16 cellular contexts compared by ENCODE assay signal in genomic region chr12:86376052-86376451, GRCh38.
DNase-seq lines count a peak whose midpoint lies in the region; ATAC-seq, FAIRE-seq and TF ChIP-seq lines count a peak whose summit lies in the region.
"Had no signal": no experiment of that assay in that cellular context is flagged by ENCODE, and none has a peak within 500 bp of the region (broad histone marks: within the 10 kb centered on the region; RNA-seq: fewer than 3 reads in every experiment).

No MANE protein-coding gene starts in this region.

- H4K20me1 ChIP-seq in HepG2 (ENCODE audit: insufficient read depth, low read length), result no peaks in the 10 kb centered on the region

- no peak overlapping the region for H3K9ac ChIP-seq in HepG2 (ENCODE audit: insufficient read depth, low read depth, low read length)

- TF ChIP-seq CTCF in HepG2 (CRISPR knock-in tag; IDR thresholded peaks at IDR 0.05) (no peak), right lobe of liver (IDR thresholded peaks at IDR 0.05) (no peak), heart left ventricle (IDR thresholded peaks at IDR 0.05) (peak in 4 of 12 donors; percentile 10 to 37 (median 30))

- TF ChIP-seq RAD21 in HepG2 (CRISPR knock-in tag; IDR thresholded peaks at IDR 0.05), result no peak

- TF ChIP-seq POLR2A in HepG2 (IDR thresholded peaks at IDR 0.05; ENCODE audit: insufficient read depth in 1 of 2, low read depth in 2 of 2, low read length in 2 of 2) (no peak), right lobe of liver (IDR thresholded peaks at IDR 0.05) (no peak), heart left ventricle (IDR thresholded peaks at IDR 0.05) (no peak)

- H2AFZ ChIP-seq in HepG2 (ENCODE audit: low read length), result no peak overlapping the region

- H3K36me3 ChIP-seq in HepG2 (replicated peaks in 1 of 2; ENCODE audit: control insufficient read depth in 1 of 2, insufficient read depth in 2 of 2, low read length in 2 of 2), result no peaks in the 10 kb centered on the region
- no peaks in the 10 kb centered on the region for H3K36me3 ChIP-seq in right lobe of liver
- no peaks in the 10 kb centered on the region for H3K36me3 ChIP-seq in heart left ventricle

- in situ Hi-C loops in HepG2 (cut with HindIII; ENCODE audit: extremely low pct_ligation_motif_present, low pct_unique_long_range_greater_than_20kb), result no loop called here

- no peaks in the 10 kb centered on the region for H3K79me2 ChIP-seq in HepG2 (ENCODE audit: insufficient read depth, low read length)

- TF ChIP-seq EP300 in HepG2 (IDR thresholded peaks at IDR 0.05; ENCODE audit: low read depth in 2 of 2, low read length in 2 of 2) (no peak), HepG2 (CRISPR knock-in tag; IDR thresholded peaks at IDR 0.05; ENCODE audit: borderline replicate concordance) (no peak)

- no peak for FAIRE-seq in HepG2 (lab: Jason Lieb, UNC)

- WGBS in HepG2 (ENCODE audit: low lambda C conversion rate), result 0% methylated on average over 2 of the region's 2 CpGs
- 28% methylated on average over 2 of the region's 2 CpGs for WGBS in right lobe of liver (ENCODE audit: insufficient coverage, low coverage, low lambda C conversion rate, missing lambda C conversion rate)
- WGBS in heart left ventricle, 4 donors, result 25 to 45% (median 34%) methylated on average over 2 of the region's 2 CpGs

- H3K4me1 ChIP-seq in HepG2 (ENCODE audit: insufficient read depth, low read length) (no peaks in the 10 kb centered on the region), right lobe of liver (no peaks in the 10 kb centered on the region), heart left ventricle (no peaks in the 10 kb centered on the region)

- H3K27ac ChIP-seq in HepG2 (ENCODE audit: extremely low read length, insufficient read depth, low read length), result no peak overlapping the region
- H3K27ac ChIP-seq in right lobe of liver, result no peak overlapping the region
- no peak overlapping the region for H3K27ac ChIP-seq in heart left ventricle

- no peaks in the 10 kb centered on the region; a peak in 1 of 5 replicates for H3K27me3 ChIP-seq in HepG2 (ENCODE audit: control insufficient read depth in 1 of 2, insufficient read depth in 2 of 2, low read length in 2 of 2)
- no peaks in the 10 kb centered on the region for H3K27me3 ChIP-seq in right lobe of liver
- no peaks in the 10 kb centered on the region for H3K27me3 ChIP-seq in heart left ventricle

- DNase-seq in HepG2 (ENCODE audit: low spot score) (peak; percentile 2), right lobe of liver (no peak), NCI-H69 (lab: John Stamatoyannopoulos, UW) (peak; percentile 93), heart left ventricle (peak in 4 of 5 donors; percentile 15 to 57 (median 30)), 8988T (no peak), kidney glomerular epithelial cell (lab: John Stamatoyannopoulos, UW) (no peak), inferior parietal cortex (ENCODE audit: extremely low spot score) (no peak)
- DNase-seq: activated CD8-positive, alpha-beta memory T cell treated with anti-CD3 and anti-CD28 coated beads, Interleukin-2, amount 50 U/mL, for 48 hours; activated naive CD4-positive, alpha-beta T cell treated with anti-CD3 and anti-CD28 coated beads, Interleukin-2, amount 10 ng/mL, durations not matched to agents 7 days and 5 days; AML-193; DMS79; effector CD4-positive, alpha-beta T cell; nucleus accumbens; stimulated activated naive CD8-positive, alpha-beta T cell treated with anti-CD3 and anti-CD28 coated beads, Interleukin-15, amount 100 ng/mL, for 72 hours; T-cell had no signal

- no peak overlapping the region for H3K4me2 ChIP-seq in HepG2 (ENCODE audit: low read depth, low read length)

- H3K4me3 ChIP-seq in HepG2 (replicated peaks in 1 of 3; ENCODE audit: insufficient read depth in 1 of 3, low read depth in 2 of 3, low read length in 3 of 3) (no peak overlapping the region), right lobe of liver (no peak overlapping the region), heart left ventricle (no peak overlapping the region)

- BruUV-seq in HepG2 (replicated peaks; lab: Mats Ljungman, UMichigan), result no TSS peak

- ATAC-seq in HepG2 (peak; percentile 80), right lobe of liver (no peak), heart left ventricle (peak in 3 of 4 donors; percentile 60 to 78 (median 70)), HG03135 (IDR thresholded peaks at IDR 0.05; ENCODE audit: unreplicated experiment) (no peak)
- ATAC-seq: stimulated activated naive CD8-positive, alpha-beta T cell treated with anti-CD3 and anti-CD28 coated beads, Interleukin-15, amount 100 ng/mL, for 72 hours; T-cell had no signal

- H3K9me3 ChIP-seq in HepG2 (ENCODE audit: low read length) (no peaks in the 10 kb centered on the region), right lobe of liver (no peaks in the 10 kb centered on the region), heart left ventricle (no peaks in the 10 kb centered on the region)

- CTCF ChIA-PET in HepG2 (lab: Yijun Ruan, JAX; ENCODE audit: low intra/inter-chr PET ratio, low total read pairs), result no interaction called here

- intact Hi-C loops in HepG2 (cut with micrococcal nuclease; ENCODE audit: unreplicated experiment) (no loop called here), right lobe of liver (cut with DNase I) (no loop called here), heart left ventricle (cut with DNase I) (no loop called here)

- POLR2A ChIA-PET in HepG2 (lab: Yijun Ruan, JAX), result no interaction called here

TF ChIP-seq in HepG2, 621 proteins besides CTCF, POLR2A, EP300 and RAD21 (continues in another document):
- TF ChIP-seq ZNF234 (CRISPR knock-in tag; conservative IDR thresholded peaks at IDR 0.05) (no peak), CREBL2 (CRISPR knock-in tag; IDR thresholded peaks at IDR 0.05; ENCODE audit: borderline replicate concordance) (no peak), TOPORS (CRISPR knock-in tag; IDR thresholded peaks at IDR 0.05) (no peak), PRDM4 (CRISPR knock-in tag; IDR thresholded peaks at IDR 0.05; ENCODE audit: borderline replicate concordance) (no peak), POLR2AphosphoS2 (IDR thresholded peaks at IDR 0.05; ENCODE audit: low read depth, low read length) (no peak), RARA (CRISPR knock-in tag; IDR thresholded peaks at IDR 0.05) (no peak), GPBP1L1 (CRISPR knock-in tag; IDR thresholded peaks at IDR 0.05) (no peak), ZBTB3 (CRISPR knock-in tag; IDR thresholded peaks at IDR 0.05; ENCODE audit: borderline replicate concordance, low read depth) (no peak), ATAD3A (CRISPR knock-in tag; IDR thresholded peaks at IDR 0.05) (no peak), CBX1 (IDR thresholded peaks at IDR 0.05; ENCODE audit: low read depth) (no peak), KDM1A (CRISPR knock-in tag; IDR thresholded peaks at IDR 0.05) (no peak), ISX (CRISPR knock-in tag; conservative IDR thresholded peaks at IDR 0.05) (no peak), KLF15 (CRISPR knock-in tag; IDR thresholded peaks at IDR 0.05; ENCODE audit: borderline replicate concordance) (no peak), ARNT (IDR thresholded peaks at IDR 0.05) (no peak), ZKSCAN1 (IDR thresholded peaks at IDR 0.05; ENCODE audit: low read length) (no peak), NFATC3 (CRISPR knock-in tag; IDR thresholded peaks at IDR 0.05) (no peak), CENPBD1 (CRISPR knock-in tag; IDR thresholded peaks at IDR 0.05; ENCODE audit: borderline replicate concordance, low read depth) (no peak)

Comparison
In these comparisons a context has a peak if more than half of its experiments do, and no peak if none do; other contexts are left out.
1. ATAC-seq: peak in HepG2 (single experiment) and heart left ventricle (3 of 4); none in right lobe of liver (0 of 4) and HG03135 (single experiment).
2. DNase-seq: peak in HepG2 (single experiment), NCI-H69 (single experiment) and heart left ventricle (4 of 5); none in right lobe of liver (0 of 3), 8988T (single experiment), kidney glomerular epithelial cell (single experiment) and inferior parietal cortex (single experiment).